ENCODE assay signal across 10 cellular contexts in the genomic region with DNA sequence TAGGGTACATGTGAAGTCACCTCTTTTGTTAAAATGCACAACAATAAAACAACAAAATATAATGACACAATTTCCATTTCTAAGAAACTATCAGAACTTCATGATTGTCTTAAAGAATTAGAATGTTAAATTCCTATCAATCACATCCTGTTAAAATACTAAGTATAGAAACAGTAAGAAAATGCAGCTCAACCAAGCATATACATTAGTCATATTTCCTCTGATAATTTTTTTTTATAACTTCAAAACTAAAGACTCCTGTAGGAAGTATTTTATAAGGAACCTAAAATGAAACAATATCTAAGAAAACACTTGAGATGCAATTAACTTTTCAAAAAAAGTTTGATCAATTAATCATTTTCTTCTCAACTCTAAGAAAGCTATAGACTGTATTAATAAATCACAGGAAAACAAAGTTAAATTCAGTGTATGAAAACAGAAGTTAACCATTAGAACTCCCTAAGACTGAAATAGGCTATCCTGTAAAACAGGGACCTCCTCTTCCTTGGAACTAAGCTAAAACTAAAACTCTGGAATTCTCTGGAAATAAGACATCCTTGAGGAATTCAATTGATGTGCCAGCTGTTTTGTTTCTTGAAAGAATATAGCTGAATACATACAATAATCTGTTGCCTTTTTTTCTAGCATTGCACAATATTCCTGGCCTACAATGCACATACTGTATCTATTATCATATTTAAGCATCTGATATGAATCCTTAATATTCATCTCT. TPM values are rescaled to one million over a fixed set of nuclear protein-coding genes. Genes with fewer than 3 reads are reported as not detected.
A peak's percentile ranks its signal among the peaks of the same experiment; 100 is the strongest.
DNase-seq lines count a peak whose midpoint lies in the region; ATAC-seq and TF ChIP-seq lines count a peak whose summit lies in the region.
"Had no signal": no experiment of that assay in that cellular context is flagged by ENCODE, and none has a peak within 500 bp of the region (broad histone marks: within the 10 kb centered on the region; RNA-seq: fewer than 3 reads in every experiment).

No MANE protein-coding gene starts in this region.

- no peaks in the 10 kb centered on the region for H3K9me3 ChIP-seq in MM.1S (replicated peaks; ENCODE audit: insufficient read depth, low read length)
- H3K9me3 ChIP-seq in colonic mucosa: no peaks in the 10 kb centered on the region

- peak overlapping the region; percentile 58 to 84 (median 78) for H3K4me3 Mint-ChIP-seq in naive thymus-derived CD8-positive, alpha-beta T cell

- H3K4me1 ChIP-seq in MM.1S (ENCODE audit: low read length): peaks cover 27% of the 10 kb centered on the region
- H3K4me1 ChIP-seq in colonic mucosa: no peaks in the 10 kb centered on the region

- H3K36me3 Mint-ChIP-seq in naive thymus-derived CD8-positive, alpha-beta T cell: peaks cover 0 to 26% (median 6%) of the 10 kb centered on the region in 3 donors

- H3F3A ChIP-seq in MM.1S (ENCODE audit: insufficient read depth, low read length): peaks cover 13% of the 10 kb centered on the region; the same call in 1 of the 2 replicates

- ATAC-seq in naive thymus-derived CD8-positive, alpha-beta T cell: no peak
- ATAC-seq in GM21529 (IDR thresholded peaks at IDR 0.05; ENCODE audit: unreplicated experiment): no peak
- ATAC-seq: left cardiac atrium had no signal

- H3K4me1 Mint-ChIP-seq in naive thymus-derived CD8-positive, alpha-beta T cell: peaks cover 8 to 65% (median 41%) of the 10 kb centered on the region in 4 donors

- no peaks in the 10 kb centered on the region for H3K36me3 ChIP-seq in MM.1S (replicated peaks; ENCODE audit: insufficient read depth, low read length)
- no peaks in the 10 kb centered on the region for H3K36me3 ChIP-seq in colonic mucosa

- H3K9ac ChIP-seq in MM.1S (ENCODE audit: low read length) (peak overlapping the region; percentile 40; the same call in 1 of the 2 replicates), colonic mucosa (ENCODE audit: low read depth in 2 of 2, low read length in 2 of 2) (peak overlapping the region in 1 of 2 donors; percentile 8)

- H3K79me2 ChIP-seq in MM.1S (ENCODE audit: low read length): peaks cover 46% of the 10 kb centered on the region

- POLR2A ChIA-PET in naive thymus-derived CD8-positive, alpha-beta T cell (lab: Charles Lee): interaction anchor here (0.6 to 1.5 kb wide), 12 partner anchors 10 to 534 kb away, joined by 3 to 6 read pairs (median 3); partner anchors contain the start of gene FKBP5

- H3K27ac Mint-ChIP-seq in naive thymus-derived CD8-positive, alpha-beta T cell: peak overlapping the region; percentile 90 to 98 (median 94)

- peak; percentile 48 for DNase-seq in EL
- no peak for DNase-seq in MM.1S
- no peak for DNase-seq in colonic mucosa
- DNase-seq in naive thymus-derived CD8-positive, alpha-beta T cell: no peak
- no peak for DNase-seq in iPS-NIHi7 (ENCODE audit: extremely low spot score)
- DNase-seq in KG1 (lab: John Stamatoyannopoulos, UW): no peak
- no peak for DNase-seq in H4 (ENCODE audit: low spot score)
- DNase-seq: left cardiac atrium had no signal

- no peaks in the 10 kb centered on the region for H4K20me1 ChIP-seq in MM.1S (ENCODE audit: insufficient read depth, low read length)

- no peak for TF ChIP-seq CTCF in MM.1S (IDR thresholded peaks at IDR 0.05; ENCODE audit: low read length)
- TF ChIP-seq CTCF in colonic mucosa (IDR thresholded peaks at IDR 0.05): no peak

- H3K27me3 Mint-ChIP-seq in naive thymus-derived CD8-positive, alpha-beta T cell: no peaks in the 10 kb centered on the region

- H2AFZ ChIP-seq in MM.1S (ENCODE audit: low read length): peak overlapping the region; percentile 30

- H3K27ac ChIP-seq in MM.1S (ENCODE audit: low read length): peak overlapping the region; percentile 66
- peak overlapping the region; percentile 47 for H3K27ac ChIP-seq in colonic mucosa
- H3K27ac ChIP-seq: VCaP had no signal

- no peaks in the 10 kb centered on the region for H3K9me3 Mint-ChIP-seq in naive thymus-derived CD8-positive, alpha-beta T cell

- H3K4me3 ChIP-seq in MM.1S (ENCODE audit: low read length) (peak overlapping the region; percentile 31), colonic mucosa (no peak overlapping the region)

- intact Hi-C loops in colonic mucosa (cut with DNase I): no loop called here

- H3K9me2 ChIP-seq in MM.1S (replicated peaks; ENCODE audit: insufficient read depth, low read length): no peaks in the 10 kb centered on the region

- H3K4me2 ChIP-seq in MM.1S (ENCODE audit: low read depth, low read length): peak overlapping the region; percentile 91

- H3K27me3 ChIP-seq in MM.1S (replicated peaks; ENCODE audit: insufficient read depth, low read length): no peaks in the 10 kb centered on the region
- no peaks in the 10 kb centered on the region for H3K27me3 ChIP-seq in colonic mucosa

RNA-seq across cellular contexts. Expression of gene FKBP5, which starts 19.8 kb away (rescaled TPM):
- 10 to 100 TPM; 29.1 to 54.7 TPM for total RNA-seq in colonic mucosa
- 10 to 100 TPM; 75.4 to 79.1 TPM for total RNA-seq in naive thymus-derived CD8-positive, alpha-beta T cell
- polyA plus RNA-seq in naive thymus-derived CD8-positive, alpha-beta T cell: 100 to 1,000 TPM; 108 to 297 (median 154) TPM
- 2.0 and 3.4 TPM in 2 replicates for total RNA-seq in H4 (2014; rRNA removed; shearing (Covaris generic))
